9 cellular contexts compared by ENCODE assay signal in genomic region chr2:117771969-117772630, GRCh38. TPM values are rescaled to one million over a fixed set of nuclear protein-coding genes. Genes with fewer than 3 reads are reported as not detected.
A peak's percentile ranks its signal among the peaks of the same experiment; 100 is the strongest.
DNase-seq lines count a peak whose midpoint lies in the region; ATAC-seq, FAIRE-seq and TF ChIP-seq lines count a peak whose summit lies in the region.
"Had no signal": no experiment of that assay in that cellular context is flagged by ENCODE, and none has a peak within 500 bp of the region (broad histone marks: within the 10 kb centered on the region; RNA-seq: fewer than 3 reads in every experiment).

No MANE protein-coding gene starts in this region.

- TF ChIP-seq CTCF in BE2C (IDR thresholded peaks at IDR 0.05; ENCODE audit: low read depth, low read length) = peak; percentile 51

- H3K4me3 ChIP-seq in BE2C (ENCODE audit: low read depth, low read length) = no peak overlapping the region
- no peak overlapping the region for H3K4me3 ChIP-seq in Jurkat, Clone E6-1 (ENCODE audit: low read length)

- DNase-seq in BE2C = no peak
- DNase-seq in Jurkat, Clone E6-1 (ENCODE audit: low read depth, low spot score) = peak; percentile 46
- DNase-seq in SHP77 treated with DMSO at 0.1 percent for 48 hours (lab: John Stamatoyannopoulos, UW) = peak; percentile 29
- DNase-seq in inferior parietal cortex (ENCODE audit: extremely low spot score) = peak; percentile 56
- no peak for DNase-seq in GM19239 (ENCODE audit: insufficient read length, low spot score)
- no peak for DNase-seq in GDM1 (lab: John Stamatoyannopoulos, UW)
- no peak for DNase-seq in mucosa of gallbladder (ENCODE audit: low spot score)

- H3K36me3 ChIP-seq in BE2C = no peaks in the 10 kb centered on the region

- H3K27me3 ChIP-seq in BE2C = no peaks in the 10 kb centered on the region

- H3K4me1 ChIP-seq in BE2C = no peaks in the 10 kb centered on the region

- ATAC-seq in GM19395 (IDR thresholded peaks at IDR 0.05; ENCODE audit: unreplicated experiment) = no peak

- FAIRE-seq in GM19239 (lab: Jason Lieb, UNC) = no peak
- FAIRE-seq: colon had no signal

- no peaks in the 10 kb centered on the region for H3K9me3 ChIP-seq in BE2C

RNA-seq across cellular contexts. Expression of gene DDX18, which starts 42.4 kb away (rescaled TPM):
- polyA plus RNA-seq in BE2C (2012; ENCODE audit: insufficient read depth, insufficient read length, low read depth) = 68.0 TPM
- 115 TPM for polyA plus RNA-seq in Jurkat, Clone E6-1 (2012; ENCODE audit: insufficient read depth, insufficient read length)
- total RNA-seq in mucosa of gallbladder = 41.1 TPM

Comparison
In these comparisons a context has a peak if more than half of its experiments do, and no peak if none do; other contexts are left out.
1. DNase-seq: peak in Jurkat, Clone E6-1 (single experiment), SHP77 treated with DMSO at 0.1 percent for 48 hours (single experiment) and inferior parietal cortex (single experiment); none in BE2C (single experiment), GM19239 (single experiment), GDM1 (single experiment) and mucosa of gallbladder (single experiment).